8 cellular contexts compared by ENCODE assay signal in genomic region chr4:94390804-94391410, GRCh38. TPM values are rescaled to one million over a fixed set of nuclear protein-coding genes. Genes with fewer than 3 reads are reported as not detected.
DNase-seq lines count a peak whose midpoint lies in the region; ATAC-seq and TF ChIP-seq lines count a peak whose summit lies in the region.

No MANE protein-coding gene starts in this region.

- no peak overlapping the region for H3K4me2 ChIP-seq in OCI-LY1 (ENCODE audit: low read length)

- no peaks in the 10 kb centered on the region for H3F3A ChIP-seq in OCI-LY1 (ENCODE audit: insufficient read depth, low read length)

- no peaks in the 10 kb centered on the region for H4K20me1 ChIP-seq in OCI-LY1 (ENCODE audit: insufficient read depth, low read length)

- H2AFZ ChIP-seq in OCI-LY1 (ENCODE audit: low read length): no peak overlapping the region

- no peak overlapping the region for H3K9ac ChIP-seq in OCI-LY1 (ENCODE audit: low read length)

- H3K27ac ChIP-seq in OCI-LY1 (ENCODE audit: low read depth, low read length, poor library complexity, severe bottlenecking) (no peak overlapping the region), esophagus squamous epithelium (no peak overlapping the region), upper lobe of right lung (no peak overlapping the region)

- H3K4me3 ChIP-seq in OCI-LY1 (ENCODE audit: low read depth, low read length, poor library complexity, severe bottlenecking) (no peak overlapping the region), esophagus squamous epithelium (no peak overlapping the region), upper lobe of right lung (no peak overlapping the region)

- H3K27me3 ChIP-seq in OCI-LY1 (ENCODE audit: insufficient read depth, low read length) (no peaks in the 10 kb centered on the region), esophagus squamous epithelium (peaks cover 0 to 6% (median 0%) of the 10 kb centered on the region in 4 donors), upper lobe of right lung (no peaks in the 10 kb centered on the region)

- H3K9me2 ChIP-seq in OCI-LY1 (ENCODE audit: low read depth, low read length): no peaks in the 10 kb centered on the region

- TF ChIP-seq CTCF in OCI-LY1 (IDR thresholded peaks at IDR 0.05; ENCODE audit: low read length): peak; percentile 60
- peak in 5 of 6 experiments; percentile 26 to 51 (median 32) for TF ChIP-seq CTCF in esophagus squamous epithelium (IDR thresholded peaks at IDR 0.05)
- TF ChIP-seq CTCF in upper lobe of right lung (IDR thresholded peaks at IDR 0.05): peak; percentile 47

- intact Hi-C loops in esophagus squamous epithelium (cut with DNase I) (no loop called here), upper lobe of right lung (cut with DNase I) (no loop called here)

- H3K9me3 ChIP-seq in OCI-LY1 (ENCODE audit: low read length): no peaks in the 10 kb centered on the region
- H3K9me3 ChIP-seq in esophagus squamous epithelium: no peaks in the 10 kb centered on the region
- H3K9me3 ChIP-seq in upper lobe of right lung: no peaks in the 10 kb centered on the region

- H3K79me2 ChIP-seq in OCI-LY1 (ENCODE audit: insufficient read depth, low read length): no peaks in the 10 kb centered on the region

- ATAC-seq in upper lobe of right lung: no peak
- ATAC-seq in GM18909 (IDR thresholded peaks at IDR 0.05; ENCODE audit: poor library complexity, unreplicated experiment): no peak
- ATAC-seq in HG02763 (IDR thresholded peaks at IDR 0.05; ENCODE audit: unreplicated experiment): no peak

- WGBS in esophagus squamous epithelium, 2 donors: 80 to 83% methylated on average over 2 of the region's 2 CpGs

- no peaks in the 10 kb centered on the region for H3K36me3 ChIP-seq in OCI-LY1 (ENCODE audit: insufficient read depth, low read length)
- H3K36me3 ChIP-seq in esophagus squamous epithelium: no peaks in the 10 kb centered on the region
- no peaks in the 10 kb centered on the region for H3K36me3 ChIP-seq in upper lobe of right lung

- DNase-seq in ACHN: peak; percentile 37
- DNase-seq in GF-D8 (lab: John Stamatoyannopoulos, UW): peak; percentile 1
- DNase-seq in esophagus squamous epithelium (lab: John Stamatoyannopoulos, UW): no peak
- no peak for DNase-seq in upper lobe of right lung
- DNase-seq in SHP77 treated with DMSO at 0.1 percent for 48 hours (lab: John Stamatoyannopoulos, UW): no peak

- TF ChIP-seq POLR2A in esophagus squamous epithelium (IDR thresholded peaks at IDR 0.05): no peak

- H3K4me1 ChIP-seq in OCI-LY1 (ENCODE audit: insufficient read depth, low read length, severe bottlenecking) (no peaks in the 10 kb centered on the region), esophagus squamous epithelium (no peaks in the 10 kb centered on the region), upper lobe of right lung (no peaks in the 10 kb centered on the region)

- in situ Hi-C loops in ACHN (cut with HindIII; ENCODE audit: low pct_ligation_motif_present, low pct_unique_long_range_greater_than_20kb, low sequenced_read_pairs): no loop called here

RNA-seq across cellular contexts. Expression of gene HPGDS, which starts 48.3 kb away (rescaled TPM):
- total RNA-seq in esophagus squamous epithelium: 1 to 10 TPM in 1 of 4 donors, under 1 TPM in 2, not detected in 1; 0.13 to 5.5 (median 0.15) TPM
- total RNA-seq in upper lobe of right lung: 15.8 TPM

Comparison
In these comparisons a context has a peak if more than half of its experiments do, and no peak if none do; other contexts are left out.
1. DNase-seq: peak in ACHN (single experiment) and GF-D8 (single experiment); none in esophagus squamous epithelium (single experiment), upper lobe of right lung (single experiment) and SHP77 treated with DMSO at 0.1 percent for 48 hours (single experiment).
2. Peak in every context shown above with its lines, with median percentiles within 50 percentile points of each other: CTCF ChIP-seq.